22 cellular contexts compared by ENCODE assay signal in the genomic region with DNA sequence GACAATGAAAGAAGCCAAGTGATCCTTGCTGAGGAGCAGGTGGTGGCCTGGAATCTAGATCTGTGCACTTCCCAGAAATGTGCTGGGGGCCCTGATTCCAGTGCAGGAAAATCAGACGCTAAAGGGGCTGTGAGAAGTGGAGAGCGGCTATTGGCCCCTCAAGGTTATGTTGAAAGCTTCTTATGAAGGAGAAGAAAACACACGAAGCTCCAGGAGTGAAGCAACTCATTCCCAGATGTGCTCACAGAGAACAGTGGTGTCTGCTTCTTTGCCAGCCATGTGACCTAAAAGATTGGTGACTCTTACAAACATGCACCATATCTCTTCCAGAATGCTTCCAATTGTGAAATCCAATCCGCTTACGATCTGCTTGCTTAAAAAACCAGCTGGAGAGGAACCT.
DNase-seq lines count a peak whose midpoint lies in the region; TF ChIP-seq lines count a peak whose summit lies in the region.
"Had no signal": no experiment of that assay in that cellular context is flagged by ENCODE, and none has a peak within 500 bp of the region (broad histone marks: within the 10 kb centered on the region; RNA-seq: fewer than 3 reads in every experiment).

No MANE protein-coding gene starts in this region.

- H3K4me1 ChIP-seq in adipocyte (ENCODE audit: control insufficient read depth, insufficient read depth, low read length) (peaks cover 32% of the 10 kb centered on the region), mesenchymal stem cell (ENCODE audit: control insufficient read depth, insufficient read depth, low read depth, low read length) (peaks cover 2% of the 10 kb centered on the region), vagina (peaks cover 28% of the 10 kb centered on the region)
- H3K4me1 ChIP-seq: right lobe of liver, SJCRH30 had no signal

- H3K79me1 ChIP-seq in mesenchymal stem cell (replicated peaks; ENCODE audit: low read length, poor library complexity, severe bottlenecking), result no peaks in the 10 kb centered on the region

- 93% methylated on average over 5 of the region's 5 CpGs for WGBS in mesenchymal stem cell

- H2BK5ac ChIP-seq in mesenchymal stem cell (ENCODE audit: low read depth, low read length, poor library complexity, severe bottlenecking), result no peak overlapping the region

- intact Hi-C loops in vagina (cut with DNase I), result no loop called here

- H3K4ac ChIP-seq in mesenchymal stem cell (ENCODE audit: low read depth in 1 of 2, low read length in 2 of 2), result peak overlapping the region in 1 of 2 experiments; percentile 55

- peak overlapping the region; percentile 43 for H3K9ac ChIP-seq in adipocyte (ENCODE audit: low read length)
- H3K9ac ChIP-seq in mesenchymal stem cell (ENCODE audit: low read length), result peak overlapping the region; percentile 28

- H3K4me3 ChIP-seq in adipocyte (ENCODE audit: low read length), result no peak overlapping the region
- no peak overlapping the region for H3K4me3 ChIP-seq in mesenchymal stem cell (ENCODE audit: insufficient read depth in 1 of 2, low read depth in 1 of 2, low read length in 2 of 2)
- no peak overlapping the region for H3K4me3 ChIP-seq in vagina
- H3K4me3 ChIP-seq: adrenal gland, right lobe of liver, SJCRH30 had no signal

- no peak for TF ChIP-seq CTCF in vagina (IDR thresholded peaks at IDR 0.05)

- H3K14ac ChIP-seq in mesenchymal stem cell (ENCODE audit: low read length in 2 of 2), result no peak overlapping the region

- no peak overlapping the region for H2BK120ac ChIP-seq in mesenchymal stem cell (ENCODE audit: low read depth, low read length)

- no peak overlapping the region for H2AK5ac ChIP-seq in mesenchymal stem cell (ENCODE audit: low read length, severe bottlenecking)

- H3K27ac ChIP-seq in mesenchymal stem cell (ENCODE audit: low read length, poor library complexity, severe bottlenecking) (no peak overlapping the region), vagina (peak overlapping the region; percentile 72)
- H3K27ac ChIP-seq: adrenal gland, neutrophil, right lobe of liver, SJCRH30 had no signal

- no peak overlapping the region for H4K91ac ChIP-seq in mesenchymal stem cell (ENCODE audit: low read length)

- H3K27me3 ChIP-seq in adipocyte (replicated peaks; ENCODE audit: control insufficient read depth, insufficient read depth, low read length), result no peaks in the 10 kb centered on the region
- peaks cover 0 to 14% of the 10 kb centered on the region in 2 experiments for H3K27me3 ChIP-seq in mesenchymal stem cell (ENCODE audit: control insufficient read depth in 1 of 2, insufficient read depth in 1 of 2, low read length in 2 of 2)
- H3K27me3 ChIP-seq in vagina, result no peaks in the 10 kb centered on the region
- H3K27me3 ChIP-seq: adrenal gland, neutrophil, right lobe of liver, SJCRH30 had no signal

- H4K8ac ChIP-seq in mesenchymal stem cell (ENCODE audit: low read length), result no peak overlapping the region

- peak overlapping the region in 1 of 2 experiments; percentile 73 for H2BK12ac ChIP-seq in mesenchymal stem cell (ENCODE audit: low read length in 2 of 2)

- H3K18ac ChIP-seq in mesenchymal stem cell (ENCODE audit: low read depth in 1 of 2, low read length in 2 of 2), result peak overlapping the region in 1 of 2 experiments; percentile 73

- H3K4me2 ChIP-seq in mesenchymal stem cell (ENCODE audit: low read length, poor library complexity, severe bottlenecking), result no peak overlapping the region

- H3K23ac ChIP-seq in mesenchymal stem cell (ENCODE audit: low read length in 2 of 2), result no peak overlapping the region

- H2AFZ ChIP-seq in mesenchymal stem cell (ENCODE audit: low read depth, low read length), result no peak overlapping the region

- no peak overlapping the region for H2BK15ac ChIP-seq in mesenchymal stem cell (ENCODE audit: low read depth, poor library complexity, severe bottlenecking)

- H3K36me3 ChIP-seq in adipocyte (ENCODE audit: control insufficient read depth, insufficient read depth, low read length, severe bottlenecking) (no peaks in the 10 kb centered on the region), mesenchymal stem cell (ENCODE audit: control insufficient read depth in 1 of 2, insufficient read depth in 2 of 2, low read depth in 1 of 2, low read length in 2 of 2) (no peaks in the 10 kb centered on the region), vagina (no peaks in the 10 kb centered on the region)
- H3K36me3 ChIP-seq: adrenal gland, neutrophil, right lobe of liver, SJCRH30 had no signal

- DNase-seq in adipocyte (ENCODE audit: low read depth), result peak; percentile 46
- DNase-seq in fibroblast of the conjunctiva (ENCODE audit: low read depth), result peak; percentile 29
- peak; percentile 57 for DNase-seq in mesenchymal stem cell
- peak in 1 of 2 donors; percentile 97 for DNase-seq in vagina (ENCODE audit: extremely low spot score in 2 of 2)
- no peak for DNase-seq in erythroblast (lab: John Stamatoyannopoulos, UW)
- DNase-seq in ureter (ENCODE audit: low spot score), result no peak
- DNase-seq in effector CD4-positive, alpha-beta T cell, result no peak
- DNase-seq: activated B cell treated with CpG ODN at 0.5 μM for 24 hours; activated effector memory CD4-positive, alpha-beta T cell treated with Interleukin-2 at 50 U/mL for 16 hours; CD4-positive, CD25-positive, alpha-beta regulatory T cell; cerebellar nuclear complex; DMS53; islet precursor cell; KBM-7; NCI-H2107; NCI-H69; right lobe of liver; SJCRH30; stimulated activated CD4-positive, alpha-beta T cell treated with anti-CD3 and anti-CD28 coated beads, Interleukin-2, amount 100 ng/mL, for 48 hours; T-helper 2 cell had no signal

- no peak for TF ChIP-seq POLR2A in vagina (IDR thresholded peaks at IDR 0.05)
- TF ChIP-seq POLR2A in erythroblast (IDR thresholded peaks at IDR 0.05; ENCODE audit: low read length), result no peak

- H3K9me3 ChIP-seq in adipocyte (ENCODE audit: control insufficient read depth, low read length) (peaks cover 3% of the 10 kb centered on the region), mesenchymal stem cell (ENCODE audit: control insufficient read depth, low read length) (no peaks in the 10 kb centered on the region), vagina (no peaks in the 10 kb centered on the region)
- H3K9me3 ChIP-seq: adrenal gland, neutrophil, right lobe of liver, SJCRH30 had no signal

Comparison
In these comparisons a context has a peak if more than half of its experiments do, and no peak if none do; other contexts are left out.
1. DNase-seq: peak in adipocyte (single experiment), fibroblast of the conjunctiva (single experiment) and mesenchymal stem cell (single experiment); none in erythroblast (0 of 2), ureter (single experiment) and effector CD4-positive, alpha-beta T cell (single experiment).